25 cellular contexts compared by ENCODE assay signal in genomic region chr12:16225692-16226091, GRCh38. TPM values are rescaled to one million over a fixed set of nuclear protein-coding genes. Genes with fewer than 3 reads are reported as not detected.
"Had no signal": no experiment of that assay in that cellular context is flagged by ENCODE, and none has a peak within 500 bp of the region (broad histone marks: within the 10 kb centered on the region; RNA-seq: fewer than 3 reads in every experiment).

No MANE protein-coding gene starts in this region.

- H3K4me1 Mint-ChIP-seq: activated CD4-positive, alpha-beta memory T cell treated with anti-CD3 and anti-CD28 coated beads, Interleukin-2, amount 10 ng/mL, durations not matched to agents 7 days and 5 days; activated CD8-positive, alpha-beta memory T cell treated with anti-CD3 and anti-CD28 coated beads, Interleukin-2, amount 10 ng/mL, durations not matched to agents 7 days and 5 days; activated naive CD8-positive, alpha-beta T cell treated with anti-CD3 and anti-CD28 coated beads for 36 hours; activated T-helper 17 cell treated with anti-CD3 and anti-CD28 coated beads, Interleukin-2, amount 50 U/mL, for 72 hours; neural crest cell had no signal

- H3K27me3 Mint-ChIP-seq: activated CD4-positive, alpha-beta memory T cell treated with anti-CD3 and anti-CD28 coated beads, Interleukin-2, amount 10 ng/mL, durations not matched to agents 7 days and 5 days; activated CD8-positive, alpha-beta memory T cell treated with anti-CD3 and anti-CD28 coated beads, Interleukin-2, amount 10 ng/mL, durations not matched to agents 7 days and 5 days; activated naive CD8-positive, alpha-beta T cell treated with anti-CD3 and anti-CD28 coated beads for 36 hours; activated T-helper 17 cell treated with anti-CD3 and anti-CD28 coated beads, Interleukin-2, amount 50 U/mL, for 72 hours had no signal

- H3K4me3 Mint-ChIP-seq: activated CD4-positive, alpha-beta memory T cell treated with anti-CD3 and anti-CD28 coated beads, Interleukin-2, amount 10 ng/mL, durations not matched to agents 7 days and 5 days; activated CD8-positive, alpha-beta memory T cell treated with anti-CD3 and anti-CD28 coated beads, Interleukin-2, amount 10 ng/mL, durations not matched to agents 7 days and 5 days; activated naive CD8-positive, alpha-beta T cell treated with anti-CD3 and anti-CD28 coated beads for 36 hours; activated T-helper 17 cell treated with anti-CD3 and anti-CD28 coated beads, Interleukin-2, amount 50 U/mL, for 72 hours; neural crest cell had no signal

- H3K4me1 ChIP-seq: esophagus muscularis mucosa, gastroesophageal sphincter, heart left ventricle, left lung, thyroid gland had no signal

- H3K36me3 ChIP-seq: esophagus muscularis mucosa, gastroesophageal sphincter, heart left ventricle, left lung, thyroid gland had no signal

- H3K27me3 ChIP-seq: esophagus muscularis mucosa, gastroesophageal sphincter, heart left ventricle, left lung, thyroid gland had no signal

- ATAC-seq: activated CD8-positive, alpha-beta memory T cell treated with anti-CD3 and anti-CD28 coated beads, Interleukin-2, amount 10 ng/mL, durations not matched to agents 7 days and 5 days; activated T-helper 17 cell treated with anti-CD3 and anti-CD28 coated beads, Interleukin-2, amount 50 U/mL, for 72 hours; gastroesophageal sphincter; heart left ventricle; left lung had no signal

- H3K9me3 Mint-ChIP-seq: activated naive CD8-positive, alpha-beta T cell treated with anti-CD3 and anti-CD28 coated beads for 36 hours had no signal

- DNase-seq: activated CD4-positive, alpha-beta memory T cell treated with anti-CD3 and anti-CD28 coated beads, Interleukin-2, amount 10 ng/mL, durations not matched to agents 7 days and 5 days; activated CD4-positive, alpha-beta T cell treated with anti-CD3 and anti-CD28 coated beads for 48 hours; activated CD4-positive, CD25-positive, alpha-beta regulatory T cell; activated CD8-positive, alpha-beta memory T cell treated with anti-CD3 and anti-CD28 coated beads, Interleukin-2, amount 10 ng/mL, durations not matched to agents 7 days and 5 days; activated naive CD4-positive, alpha-beta T cell; activated naive CD8-positive, alpha-beta T cell treated with anti-CD3 and anti-CD28 coated beads for 36 hours; amniotic stem cell; effector CD4-positive, alpha-beta T cell; heart left ventricle; kidney; left lung; retina; stimulated activated CD4-positive, alpha-beta T cell treated with anti-CD3 and anti-CD28 coated beads, Interleukin-12 subunit alpha, Interleukin-12 subunit beta, amount 100 ng/mL, for 4 hours; stimulated activated CD4-positive, alpha-beta T cell treated with anti-CD3 and anti-CD28 coated beads, Interleukin-1b, Interleukin-23, amount 100 ng/mL, for 48 hours; stimulated activated CD8-positive, alpha-beta memory T cell treated with anti-CD3 and anti-CD28 coated beads, Interleukin-4, amount 100 ng/mL, for 48 hours; stimulated activated naive CD4-positive, alpha-beta T cell treated with Interleukin-2 at 50 U/mL for 16 hours; thyroid gland had no signal

- H3K4me3 ChIP-seq: esophagus muscularis mucosa, gastroesophageal sphincter, heart left ventricle, left lung, thyroid gland had no signal

- H3K27ac ChIP-seq: esophagus muscularis mucosa, gastroesophageal sphincter, heart left ventricle, left lung, thyroid gland had no signal

- H3K36me3 Mint-ChIP-seq: activated CD8-positive, alpha-beta memory T cell treated with anti-CD3 and anti-CD28 coated beads, Interleukin-2, amount 10 ng/mL, durations not matched to agents 7 days and 5 days; activated naive CD8-positive, alpha-beta T cell treated with anti-CD3 and anti-CD28 coated beads for 36 hours had no signal

- H3K9me3 ChIP-seq: esophagus muscularis mucosa, gastroesophageal sphincter, heart left ventricle, left lung, thyroid gland had no signal

- H3K27ac Mint-ChIP-seq: activated CD4-positive, alpha-beta memory T cell treated with anti-CD3 and anti-CD28 coated beads, Interleukin-2, amount 10 ng/mL, durations not matched to agents 7 days and 5 days; activated CD8-positive, alpha-beta memory T cell treated with anti-CD3 and anti-CD28 coated beads, Interleukin-2, amount 10 ng/mL, durations not matched to agents 7 days and 5 days; activated naive CD8-positive, alpha-beta T cell treated with anti-CD3 and anti-CD28 coated beads for 36 hours; activated T-helper 17 cell treated with anti-CD3 and anti-CD28 coated beads, Interleukin-2, amount 50 U/mL, for 72 hours had no signal

RNA-seq across cellular contexts. Expression of gene SLC15A5, which starts 51.8 kb away (rescaled TPM):
- total RNA-seq: activated CD4-positive, alpha-beta memory T cell treated with anti-CD3 and anti-CD28 coated beads, Interleukin-2, amount 10 ng/mL, durations not matched to agents 7 days and 5 days; activated CD8-positive, alpha-beta memory T cell treated with anti-CD3 and anti-CD28 coated beads, Interleukin-2, amount 10 ng/mL, durations not matched to agents 7 days and 5 days; activated naive CD8-positive, alpha-beta T cell treated with anti-CD3 and anti-CD28 coated beads for 36 hours; activated T-helper 17 cell treated with anti-CD3 and anti-CD28 coated beads, Interleukin-2, amount 50 U/mL, for 72 hours; cerebellum; esophagus muscularis mucosa; gastroesophageal sphincter; heart left ventricle; kidney; left lung; lung microvascular endothelial cell; neural crest cell; posterior vena cava; thyroid gland; urinary bladder had no signal
